Comparison of ENCODE assay signal across 1 cellular context in the genomic region with DNA sequence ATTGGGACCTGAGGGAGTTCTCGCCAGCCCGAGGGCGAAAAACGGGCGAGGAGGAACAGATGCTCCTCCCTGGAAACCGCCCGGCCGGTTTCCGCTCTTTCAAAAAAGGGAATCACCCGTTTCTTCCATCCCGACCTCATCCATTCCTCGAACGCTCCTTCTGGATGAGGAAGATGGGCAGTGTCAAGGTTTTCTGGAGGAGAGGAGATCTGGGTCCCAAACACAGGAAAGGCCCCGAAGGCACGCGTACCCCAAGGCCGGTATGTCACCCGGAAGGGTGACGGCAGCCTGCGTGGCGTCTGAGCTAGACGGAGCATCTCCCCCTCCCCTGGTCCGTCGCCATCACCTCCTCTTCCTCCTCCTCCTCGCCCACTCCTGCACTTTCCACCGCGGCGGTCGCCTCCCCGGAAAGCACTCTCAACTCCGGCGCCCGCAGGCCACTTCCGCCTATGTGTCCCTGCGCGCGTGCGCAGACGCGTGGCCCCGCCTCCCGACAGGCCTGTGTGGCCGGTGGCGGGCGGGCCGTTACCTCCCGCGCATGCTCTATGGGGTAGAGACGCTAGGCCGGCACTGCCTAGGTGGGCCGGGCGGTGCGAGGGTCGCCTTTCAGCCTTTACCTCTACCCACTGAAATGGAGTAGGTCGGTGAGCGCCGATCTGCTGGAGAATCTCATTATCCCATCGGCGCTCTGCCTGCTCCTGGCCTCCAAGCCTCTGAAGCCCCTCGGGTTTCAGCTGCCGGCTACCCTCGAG.
A peak's percentile ranks its signal among the peaks of the same experiment; 100 is the strongest.
TF ChIP-seq lines count a peak whose summit lies in the region.

A gene (minus strand): TSS at position 453 of the 752 bp plus-strand sequence.

TF ChIP-seq in SK-N-SH, 30 proteins besides CTCF, POLR2A, EP300 and RAD21 (continued from another document):
- TF ChIP-seq TCF12 (IDR thresholded peaks at IDR 0.05) (no peak), GATA2 (CRISPR knock-in tag; IDR thresholded peaks at IDR 0.05) (no peak), FOXJ3 (CRISPR knock-in tag; IDR thresholded peaks at IDR 0.05) (no peak), TAF1 (IDR thresholded peaks at IDR 0.05; ENCODE audit: borderline replicate concordance, low read depth, low read length) (peak; percentile 44), SMC3 (IDR thresholded peaks at IDR 0.05; ENCODE audit: low read depth, low read length) (no peak), MXI1 (IDR thresholded peaks at IDR 0.05; ENCODE audit: low read depth, low read length) (peak; percentile 66; the same call in 1 of the 2 replicates), EZH2phosphoT487 (IDR thresholded peaks at IDR 0.05; ENCODE audit: borderline replicate concordance, low read depth) (no peak), ELF1 (IDR thresholded peaks at IDR 0.05) (peak; percentile 96)
- TF ChIP-seq, protein P1, sequence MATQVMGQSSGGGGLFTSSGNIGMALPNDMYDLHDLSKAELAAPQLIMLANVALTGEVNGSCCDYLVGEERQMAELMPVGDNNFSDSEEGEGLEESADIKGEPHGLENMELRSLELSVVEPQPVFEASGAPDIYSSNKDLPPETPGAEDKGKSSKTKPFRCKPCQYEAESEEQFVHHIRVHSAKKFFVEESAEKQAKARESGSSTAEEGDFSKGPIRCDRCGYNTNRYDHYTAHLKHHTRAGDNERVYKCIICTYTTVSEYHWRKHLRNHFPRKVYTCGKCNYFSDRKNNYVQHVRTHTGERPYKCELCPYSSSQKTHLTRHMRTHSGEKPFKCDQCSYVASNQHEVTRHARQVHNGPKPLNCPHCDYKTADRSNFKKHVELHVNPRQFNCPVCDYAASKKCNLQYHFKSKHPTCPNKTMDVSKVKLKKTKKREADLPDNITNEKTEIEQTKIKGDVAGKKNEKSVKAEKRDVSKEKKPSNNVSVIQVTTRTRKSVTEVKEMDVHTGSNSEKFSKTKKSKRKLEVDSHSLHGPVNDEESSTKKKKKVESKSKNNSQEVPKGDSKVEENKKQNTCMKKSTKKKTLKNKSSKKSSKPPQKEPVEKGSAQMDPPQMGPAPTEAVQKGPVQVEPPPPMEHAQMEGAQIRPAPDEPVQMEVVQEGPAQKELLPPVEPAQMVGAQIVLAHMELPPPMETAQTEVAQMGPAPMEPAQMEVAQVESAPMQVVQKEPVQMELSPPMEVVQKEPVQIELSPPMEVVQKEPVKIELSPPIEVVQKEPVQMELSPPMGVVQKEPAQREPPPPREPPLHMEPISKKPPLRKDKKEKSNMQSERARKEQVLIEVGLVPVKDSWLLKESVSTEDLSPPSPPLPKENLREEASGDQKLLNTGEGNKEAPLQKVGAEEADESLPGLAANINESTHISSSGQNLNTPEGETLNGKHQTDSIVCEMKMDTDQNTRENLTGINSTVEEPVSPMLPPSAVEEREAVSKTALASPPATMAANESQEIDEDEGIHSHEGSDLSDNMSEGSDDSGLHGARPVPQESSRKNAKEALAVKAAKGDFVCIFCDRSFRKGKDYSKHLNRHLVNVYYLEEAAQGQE (IDR thresholded peaks at IDR 0.05; ENCODE audit: low read depth, low read length): peak; percentile 8; the same call in 1 of the 2 replicates
- TF ChIP-seq, protein P2, sequence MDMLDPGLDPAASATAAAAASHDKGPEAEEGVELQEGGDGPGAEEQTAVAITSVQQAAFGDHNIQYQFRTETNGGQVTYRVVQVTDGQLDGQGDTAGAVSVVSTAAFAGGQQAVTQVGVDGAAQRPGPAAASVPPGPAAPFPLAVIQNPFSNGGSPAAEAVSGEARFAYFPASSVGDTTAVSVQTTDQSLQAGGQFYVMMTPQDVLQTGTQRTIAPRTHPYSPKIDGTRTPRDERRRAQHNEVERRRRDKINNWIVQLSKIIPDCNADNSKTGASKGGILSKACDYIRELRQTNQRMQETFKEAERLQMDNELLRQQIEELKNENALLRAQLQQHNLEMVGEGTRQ (IDR thresholded peaks at IDR 0.05; ENCODE audit: borderline replicate concordance, low read depth, low read length): no peak
TF ChIP-seq in SK-N-SH: peak in this region for 9.
